8 cellular contexts compared by ENCODE assay signal in genomic region chr2:89143014-89143413, GRCh38.
DNase-seq lines count a peak whose midpoint lies in the region; ATAC-seq and TF ChIP-seq lines count a peak whose summit lies in the region.
"Not testable (repeated sequence)": the region's sequence is repeated elsewhere in the genome, so short reads cannot be mapped to it uniquely, and the experiment has no call there.

No MANE protein-coding gene starts in this region.

- peak overlapping the region; percentile 12 for H3K9ac ChIP-seq in SU-DHL-6 (ENCODE audit: low read length)

- H2AFZ ChIP-seq in SU-DHL-6 (ENCODE audit: low read depth, low read length, severe bottlenecking), result not testable (repeated sequence)

- peak overlapping the region; percentile 52 for H3K4me2 ChIP-seq in SU-DHL-6 (ENCODE audit: low read depth, low read length, poor library complexity, severe bottlenecking)

- in situ Hi-C loops in transverse colon (cut with MboI; ENCODE audit: low pct_ligation_motif_present in 1 of 4, low pct_unique_long_range_greater_than_20kb in 1 of 4, low sequenced_read_pairs in 3 of 4), result not testable (repeated sequence)

- H3K9me3 Mint-ChIP-seq in IgD-negative memory B cell, memory B cell: not testable (repeated sequence)

- not testable (repeated sequence) for H3K36me3 ChIP-seq in SU-DHL-6 (ENCODE audit: low read length); transverse colon

- peak overlapping the region; percentile 73 to 90 (median 80) for H3K4me3 Mint-ChIP-seq in IgD-negative memory B cell
- peak overlapping the region; percentile 81 for H3K4me3 Mint-ChIP-seq in memory B cell

- H3K9me3 ChIP-seq in SU-DHL-6 (ENCODE audit: insufficient read depth, low read length); transverse colon: not testable (repeated sequence)

- H3K36me3 Mint-ChIP-seq in IgD-negative memory B cell, memory B cell: not testable (repeated sequence)

- H3K27ac Mint-ChIP-seq in IgD-negative memory B cell, result peak overlapping the region; percentile 57 to 87 (median 83)
- peak overlapping the region; percentile 87 for H3K27ac Mint-ChIP-seq in memory B cell

- not testable (repeated sequence) for TF ChIP-seq POLR2A in transverse colon (IDR thresholded peaks at IDR 0.05)

- not testable (repeated sequence) for H3K27me3 Mint-ChIP-seq in IgD-negative memory B cell, memory B cell

- H3K4me1 Mint-ChIP-seq in IgD-negative memory B cell, result peaks cover 11 to 14% (median 12%) of the 10 kb centered on the region in 3 donors
- H3K4me1 Mint-ChIP-seq in memory B cell, result peaks cover 12% of the 10 kb centered on the region

- not testable (repeated sequence) for H3K27me3 ChIP-seq in SU-DHL-6 (ENCODE audit: low read length); transverse colon

- H3K4me1 ChIP-seq in transverse colon, result not testable (repeated sequence)

- peak overlapping the region; percentile 71 for H3K27ac ChIP-seq in SU-DHL-6 (ENCODE audit: low read depth, low read length)
- H3K27ac ChIP-seq in transverse colon, result not testable (repeated sequence)

- WGBS in transverse colon (ENCODE audit: low coverage in 1 of 2), 2 donors, result 28% methylated on average over 5 of the region's 5 CpGs; no CpG with 5 or more reads in 1 of the 2 donors

- TF ChIP-seq CTCF in SU-DHL-6 (IDR thresholded peaks at IDR 0.05; ENCODE audit: insufficient read depth, low read length, poor library complexity, severe bottlenecking); transverse colon (IDR thresholded peaks at IDR 0.05): not testable (repeated sequence)

- peak overlapping the region; percentile 22 for H3K4me3 ChIP-seq in SU-DHL-6 (ENCODE audit: insufficient read depth, low read length, poor library complexity, severe bottlenecking)
- not testable (repeated sequence) for H3K4me3 ChIP-seq in transverse colon

- not testable (repeated sequence) for H3K79me2 ChIP-seq in SU-DHL-6 (ENCODE audit: insufficient read depth, low read length)

- ATAC-seq in GM19438 (IDR thresholded peaks at IDR 0.05; ENCODE audit: low read depth, unreplicated experiment) (peak; percentile 77), HG02763 (IDR thresholded peaks at IDR 0.05; ENCODE audit: unreplicated experiment) (peak; percentile 74), memory B cell (ENCODE audit: low read depth) (peak; percentile 86)

- H4K20me1 ChIP-seq in SU-DHL-6 (ENCODE audit: low read depth, low read length), result not testable (repeated sequence)

- TF ChIP-seq EP300 in transverse colon (IDR thresholded peaks at IDR 0.05; ENCODE audit: low read depth), result not testable (repeated sequence)

- not testable (repeated sequence) for H3K9me2 ChIP-seq in SU-DHL-6 (replicated peaks; ENCODE audit: insufficient read depth, low read length)

- intact Hi-C loops in transverse colon (cut with DNase I; ENCODE audit: low total_unique reads), result not testable (repeated sequence)

- DNase-seq in ELF-1 (ENCODE audit: low read depth, low spot score) (peak; percentile 26), NCI-H748 treated with DMSO at 0.1 percent for 48 hours (lab: John Stamatoyannopoulos, UW) (peak; percentile 25), transverse colon (peak; percentile 21)
- DNase-seq in memory B cell (ENCODE audit: low spot score in 2 of 2), result not testable (repeated sequence)

- not testable (repeated sequence) for H3F3A ChIP-seq in SU-DHL-6 (ENCODE audit: insufficient read depth)
